ENCODE assay signal across 23 cellular contexts in genomic region chr7:98927125-98927524, GRCh38. TPM values are rescaled to one million over a fixed set of nuclear protein-coding genes. Genes with fewer than 3 reads are reported as not detected.
"Had no signal": no experiment of that assay in that cellular context is flagged by ENCODE, and none has a peak within 500 bp of the region (broad histone marks: within the 10 kb centered on the region; RNA-seq: fewer than 3 reads in every experiment).

No MANE protein-coding gene starts in this region.

- H3K4me1 ChIP-seq: SJSA1 had no signal

- DNase-seq: KBM-7, MV-4-11, NCI-H1092, NCI-H1105 treated with DMSO at 0.1 percent for 48 hours, NCI-H1417 treated with DMSO at 0.1 percent for 48 hours, NCI-H146, NCI-H1694 treated with DMSO at 0.1 percent for 48 hours, NCI-H1930, NCI-H2081, NCI-H2107, NCI-H2227 treated with DMSO at 0.1 percent for 48 hours, NCI-H446, NCI-H510A, NCI-H524 treated with DMSO at 0.1 percent for 48 hours, NCI-H69, NCI-H774, Right ventricle myocardium superior, RPMI8226, SIG-M5 had no signal

- H3K4me3 ChIP-seq: SJSA1, SK-N-MC had no signal

- H3K27ac ChIP-seq: SJSA1, SK-N-MC had no signal

- H3K27me3 ChIP-seq: SJSA1 had no signal

RNA-seq across cellular contexts. Expression of gene TMEM130, which starts 57.3 kb away (rescaled TPM):
- total RNA-seq: HT-29, MCF 10A, Right ventricle myocardium superior had no signal
